23 cellular contexts compared by ENCODE assay signal in the genomic region with DNA sequence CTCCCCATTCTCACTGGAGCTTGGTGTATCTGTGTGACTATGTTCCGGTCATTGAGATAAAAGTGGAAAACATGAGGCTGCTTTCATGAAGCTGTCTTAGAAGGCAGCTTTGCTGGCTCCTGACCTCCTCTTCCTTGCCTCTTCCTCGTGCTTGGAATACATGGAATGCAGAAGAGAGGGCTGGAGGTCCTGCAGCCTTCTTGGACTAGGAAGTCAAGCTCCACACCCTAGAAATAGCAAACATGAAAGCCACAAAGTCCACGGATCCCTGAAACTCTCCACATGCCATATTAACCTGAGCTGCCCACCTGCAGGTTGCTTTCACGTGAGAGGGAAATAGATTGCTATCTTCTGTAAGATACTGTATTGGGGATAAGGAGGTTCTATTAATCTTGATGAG. TPM values are rescaled to one million over a fixed set of nuclear protein-coding genes. Genes with fewer than 3 reads are reported as not detected.
"Had no signal": no experiment of that assay in that cellular context is flagged by ENCODE, and none has a peak within 500 bp of the region (broad histone marks: within the 10 kb centered on the region; RNA-seq: fewer than 3 reads in every experiment).

No MANE protein-coding gene starts in this region.

- H3K4me3 ChIP-seq: SJSA1, SK-N-MC had no signal

- H3K27me3 ChIP-seq: SJSA1 had no signal

- DNase-seq: Kasumi-1, KG1, NCI-H1048, NCI-H1105, NCI-H1417, NCI-H1694 treated with DMSO at 0.1 percent for 48 hours, NCI-H1930, NCI-H2081, NCI-H2107, NCI-H2171, NCI-H226, NCI-H446, NCI-H510A, NCI-H524 treated with DMSO at 0.1 percent for 48 hours, NCI-H69, NCI-H774, Right ventricle myocardium superior, RPMI8226, SIG-M5 had no signal

- H3K4me1 ChIP-seq: SJSA1 had no signal

- H3K27ac ChIP-seq: SJSA1, SK-N-MC had no signal

- H3K36me3 ChIP-seq: SJSA1 had no signal

RNA-seq across cellular contexts. Expression of a gene that starts 51.0 kb away (rescaled TPM):
- total RNA-seq: HT-29, M059J, Right ventricle myocardium superior, SJSA1 had no signal
